ENCODE assay signal across 24 cellular contexts in genomic region chr13:108812165-108812564, GRCh38.
"Had no signal": no experiment of that assay in that cellular context is flagged by ENCODE, and none has a peak within 500 bp of the region (broad histone marks: within the 10 kb centered on the region; RNA-seq: fewer than 3 reads in every experiment).

No MANE protein-coding gene starts in this region.

- FAIRE-seq: endometrium, islet of Langerhans, keratinocyte had no signal

- DNase-seq: colonic mucosa; cortex of kidney; effector CD8-positive, alpha-beta T cell; effector memory CD8-positive, alpha-beta T cell; endodermal cell; erythroblast; esophagus squamous epithelium; foreskin fibroblast; foreskin melanocyte; gastrocnemius medialis; glutamatergic neuron; head of caudate nucleus; heart right ventricle; hippocampal formation; left cardiac atrium; left lung; left ventricle myocardium superior; lower lobe of right lung; mesendoderm; mucosa of descending colon; naive thymus-derived CD4-positive, alpha-beta T cell had no signal
